36 cellular contexts compared by ENCODE assay signal in the genomic region with DNA sequence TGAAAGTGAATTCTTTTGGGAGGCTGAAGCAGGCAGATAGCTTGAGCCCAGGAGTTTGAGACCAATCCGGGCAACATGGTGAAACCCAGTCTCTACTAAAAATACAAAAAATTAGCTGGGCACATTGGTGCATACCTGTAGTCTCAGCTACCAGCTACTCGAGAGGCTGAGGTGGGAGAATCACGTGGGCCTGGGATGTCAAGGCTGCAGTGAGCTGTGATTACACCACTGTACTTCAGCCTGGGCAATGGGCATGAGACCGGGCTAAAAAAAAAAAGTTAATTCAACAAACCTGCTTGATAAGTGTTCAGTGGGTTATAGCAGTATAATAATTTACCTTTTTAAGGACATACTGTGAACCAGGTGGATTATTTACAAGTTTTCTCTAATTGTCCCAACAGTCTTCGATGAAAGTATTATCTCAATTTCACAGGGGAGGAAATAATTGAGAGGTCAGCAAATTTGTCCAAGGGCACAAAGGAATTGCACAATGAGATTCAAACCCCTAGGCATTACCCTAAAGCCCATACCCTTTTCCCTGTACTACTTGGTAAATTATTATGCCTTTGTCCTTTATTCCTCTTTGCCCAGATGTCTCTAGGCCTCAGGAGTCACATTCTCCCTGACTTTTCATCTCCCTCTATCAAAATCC.
"Had no signal": no experiment of that assay in that cellular context is flagged by ENCODE, and none has a peak within 500 bp of the region (broad histone marks: within the 10 kb centered on the region; RNA-seq: fewer than 3 reads in every experiment).

No MANE protein-coding gene starts in this region.

- H3K36me3 Mint-ChIP-seq: activated CD8-positive, alpha-beta memory T cell treated with anti-CD3 and anti-CD28 coated beads, Interleukin-2, amount 10 ng/mL, durations not matched to agents 7 days and 5 days; activated naive CD4-positive, alpha-beta T cell treated with anti-CD3 and anti-CD28 coated beads, Interleukin-2, amount 10 ng/mL, durations not matched to agents 7 days and 5 days; activated naive CD8-positive, alpha-beta T cell; brain; T-cell had no signal

- H3K9me3 Mint-ChIP-seq: activated CD4-positive, alpha-beta memory T cell treated with anti-CD3 and anti-CD28 coated beads, Interleukin-2, amount 10 ng/mL, durations not matched to agents 7 days and 5 days; activated naive CD4-positive, alpha-beta T cell treated with anti-CD3 and anti-CD28 coated beads, Interleukin-2, amount 10 ng/mL, durations not matched to agents 7 days and 5 days; activated naive CD8-positive, alpha-beta T cell treated with anti-CD3 and anti-CD28 coated beads, Interleukin-2, amount 50 U/mL, for 24 hours; brain; T-cell had no signal

- H3K27ac ChIP-seq: Peyer's patch, WERI-Rb-1 had no signal

- H3K36me3 ChIP-seq: Peyer's patch, WERI-Rb-1 had no signal

- H3K4me3 ChIP-seq: Peyer's patch had no signal

- DNase-seq: activated CD4-positive, alpha-beta memory T cell treated with anti-CD3 and anti-CD28 coated beads, Interleukin-2, amount 10 ng/mL, durations not matched to agents 7 days and 5 days; activated CD4-positive, alpha-beta T cell treated with anti-CD3 and anti-CD28 coated beads for 1 hour; activated CD4-positive, alpha-beta T cell treated with anti-CD3 and anti-CD28 coated beads for 48 hours; activated CD4-positive, CD25-positive, alpha-beta regulatory T cell; activated CD8-positive, alpha-beta memory T cell treated with anti-CD3 and anti-CD28 coated beads for 24 hours; activated CD8-positive, alpha-beta memory T cell treated with anti-CD3 and anti-CD28 coated beads, Interleukin-2, amount 10 ng/mL, durations not matched to agents 7 days and 5 days; activated CD8-positive, alpha-beta memory T cell treated with anti-CD3 and anti-CD28 coated beads, Interleukin-2, amount 50 U/mL, for 48 hours; activated effector memory CD4-positive, alpha-beta T cell treated with Interleukin-2 at 50 U/mL for 16 hours; activated naive CD4-positive, alpha-beta T cell treated with anti-CD3 and anti-CD28 coated beads, Interleukin-2, amount 10 ng/mL, durations not matched to agents 7 days and 5 days; activated naive CD8-positive, alpha-beta T cell treated with anti-CD3 and anti-CD28 coated beads, Interleukin-2, amount 50 U/mL, for 24 hours; activated T-cell treated with anti-CD3 and anti-CD28 coated beads, Interleukin-2, amount 50 U/mL, for 48 hours; anterior cingulate cortex; caudate nucleus; cerebellar nuclear complex; NCI-H1092 treated with DMSO at 0.1 percent for 48 hours; NCI-H146; NCI-H187; NCI-H2029 treated with DMSO at 0.1 percent for 48 hours; NCI-H2107; NCI-H2171; NCI-H226; NCI-H446 treated with DMSO at 0.1 percent for 48 hours; NCI-H524; NCI-H69; NCI-H82; Peyer's patch; RPMI8226; SIG-M5; T-cell; T1000; WERI-Rb-1 had no signal

- H3K9me3 ChIP-seq: Peyer's patch had no signal

- H3K27ac Mint-ChIP-seq: activated CD4-positive, alpha-beta memory T cell treated with anti-CD3 and anti-CD28 coated beads, Interleukin-2, amount 10 ng/mL, durations not matched to agents 7 days and 5 days; activated CD8-positive, alpha-beta memory T cell treated with anti-CD3 and anti-CD28 coated beads, Interleukin-2, amount 10 ng/mL, durations not matched to agents 7 days and 5 days; activated naive CD4-positive, alpha-beta T cell treated with anti-CD3 and anti-CD28 coated beads, Interleukin-2, amount 10 ng/mL, durations not matched to agents 7 days and 5 days; activated naive CD8-positive, alpha-beta T cell; activated naive CD8-positive, alpha-beta T cell treated with anti-CD3 and anti-CD28 coated beads, Interleukin-2, amount 50 U/mL, for 24 hours; brain had no signal

- H3K27me3 ChIP-seq: Peyer's patch had no signal

- H3K4me3 Mint-ChIP-seq: activated CD4-positive, alpha-beta memory T cell treated with anti-CD3 and anti-CD28 coated beads, Interleukin-2, amount 10 ng/mL, durations not matched to agents 7 days and 5 days; activated CD8-positive, alpha-beta memory T cell treated with anti-CD3 and anti-CD28 coated beads, Interleukin-2, amount 10 ng/mL, durations not matched to agents 7 days and 5 days; activated naive CD4-positive, alpha-beta T cell treated with anti-CD3 and anti-CD28 coated beads, Interleukin-2, amount 10 ng/mL, durations not matched to agents 7 days and 5 days; activated naive CD8-positive, alpha-beta T cell; activated naive CD8-positive, alpha-beta T cell treated with anti-CD3 and anti-CD28 coated beads, Interleukin-2, amount 50 U/mL, for 24 hours; brain; T-cell had no signal

- FAIRE-seq: bronchial epithelial cell had no signal

- H3K27me3 Mint-ChIP-seq: activated naive CD8-positive, alpha-beta T cell had no signal

- ATAC-seq: activated CD8-positive, alpha-beta memory T cell treated with anti-CD3 and anti-CD28 coated beads, Interleukin-2, amount 10 ng/mL, durations not matched to agents 7 days and 5 days; activated naive CD8-positive, alpha-beta T cell treated with anti-CD3 and anti-CD28 coated beads, Interleukin-2, amount 50 U/mL, for 24 hours; PC-3; SK-N-SH treated with all-trans-retinoic acid at 6 μM for 48 hours; T-cell had no signal
